ENCODE assay signal across 18 cellular contexts in genomic region chr12:41418586-41418985, GRCh38.
"Had no signal": no experiment of that assay in that cellular context is flagged by ENCODE, and none has a peak within 500 bp of the region (broad histone marks: within the 10 kb centered on the region; RNA-seq: fewer than 3 reads in every experiment).

No MANE protein-coding gene starts in this region.

- DNase-seq: activated CD4-positive, alpha-beta T cell treated with anti-CD3 and anti-CD28 coated beads for 36 hours; activated CD4-positive, alpha-beta T cell treated with anti-CD3 and anti-CD28 coated beads, Interleukin-2, amount 50 U/mL, for 4 hours; activated CD8-positive, alpha-beta memory T cell treated with anti-CD3 and anti-CD28 coated beads, Interleukin-2, amount 50 U/mL, for 48 hours; activated naive CD4-positive, alpha-beta T cell treated with Interleukin-2 at 50 U/mL for 16 hours; activated naive CD8-positive, alpha-beta T cell treated with anti-CD3 and anti-CD28 coated beads for 36 hours; activated T-cell treated with anti-CD3 and anti-CD28 coated beads, Interleukin-2, amount 50 U/mL, for 48 hours; effector memory CD4-positive, alpha-beta T cell; foreskin melanocyte; left ventricle myocardium inferior; natural killer cell; pancreas; psoas muscle; right cardiac atrium; stimulated activated CD4-positive, alpha-beta T cell treated with anti-CD3 and anti-CD28 coated beads, Interleukin-4, amount 100 ng/mL, for 24 hours; stimulated activated naive CD4-positive, alpha-beta T cell treated with Interleukin-2 at 50 U/mL for 16 hours had no signal

- H3K9me3 ChIP-seq: pancreas, psoas muscle, vagina had no signal

- ATAC-seq: activated CD4-positive, alpha-beta T cell treated with anti-CD3 and anti-CD28 coated beads for 36 hours; esophagus mucosa; natural killer cell; pancreas; psoas muscle; right cardiac atrium had no signal

- H3K4me1 ChIP-seq: left ventricle myocardium inferior, pancreas, psoas muscle, vagina had no signal

- H3K36me3 ChIP-seq: left ventricle myocardium inferior, pancreas, thoracic aorta, vagina had no signal

- H3K27me3 ChIP-seq: vagina had no signal

- H3K4me3 ChIP-seq: left ventricle myocardium inferior, pancreas, psoas muscle, thoracic aorta, vagina had no signal

- H3K27ac ChIP-seq: left ventricle myocardium inferior, pancreas, psoas muscle, thoracic aorta, vagina had no signal
